In genomic region chr12:54092943-54093342, GRCh38 we compare ENCODE assay signal across 5 cellular contexts. TPM values are rescaled to one million over a fixed set of nuclear protein-coding genes. Genes with fewer than 3 reads are reported as not detected.
"Had no signal": no experiment of that assay in that cellular context is flagged by ENCODE, and none has a peak within 500 bp of the region (broad histone marks: within the 10 kb centered on the region; RNA-seq: fewer than 3 reads in every experiment).

No MANE protein-coding gene starts in this region.

RNA-seq across cellular contexts. Expression of gene HOXC4, which starts 39.3 kb away (rescaled TPM):
- total RNA-seq: activated CD4-positive, alpha-beta T cell treated with anti-CD3 and anti-CD28 coated beads for 36 hours; activated CD4-positive, alpha-beta T cell treated with anti-CD3 and anti-CD28 coated beads, Interleukin-2, amount 10 ng/mL, durations not matched to agents 24 days and 14 days; activated CD4-positive, alpha-beta T cell treated with anti-CD3 and anti-CD28 coated beads, Interleukin-2, amount 10 ng/mL, durations not matched to agents 7 days and 5 days; T-helper 17 cell; T-helper 2 cell treated with Interferon-gamma antibody and Interleukin-4, amounts not matched to agents 100 ng/mL and 5 ng/mL, for 36 hours had no signal
